In the genomic region with DNA sequence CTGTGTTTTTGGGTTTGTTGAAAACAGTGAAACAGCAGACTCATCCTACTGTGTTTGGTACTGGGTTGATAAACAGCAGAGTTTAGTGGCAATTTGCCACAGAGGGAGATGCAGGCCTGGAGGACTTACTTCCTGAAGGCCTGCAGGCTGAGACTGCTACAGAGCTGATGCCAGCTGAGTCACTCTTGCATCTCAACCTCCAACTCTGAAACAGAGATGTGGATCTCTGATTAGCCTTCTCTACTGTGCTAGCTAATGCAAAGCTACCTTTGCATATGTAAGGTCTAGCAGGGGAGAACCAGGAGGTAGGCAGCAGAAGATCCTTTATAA, we compare ENCODE assay signal across 1 cellular context.
TF ChIP-seq lines count a peak whose summit lies in the region.

No MANE protein-coding gene starts in this region.

TF ChIP-seq in K562, 482 proteins besides CTCF, POLR2A, EP300 and RAD21 (continued from another document and continues in another):
- TF ChIP-seq, protein P1, sequence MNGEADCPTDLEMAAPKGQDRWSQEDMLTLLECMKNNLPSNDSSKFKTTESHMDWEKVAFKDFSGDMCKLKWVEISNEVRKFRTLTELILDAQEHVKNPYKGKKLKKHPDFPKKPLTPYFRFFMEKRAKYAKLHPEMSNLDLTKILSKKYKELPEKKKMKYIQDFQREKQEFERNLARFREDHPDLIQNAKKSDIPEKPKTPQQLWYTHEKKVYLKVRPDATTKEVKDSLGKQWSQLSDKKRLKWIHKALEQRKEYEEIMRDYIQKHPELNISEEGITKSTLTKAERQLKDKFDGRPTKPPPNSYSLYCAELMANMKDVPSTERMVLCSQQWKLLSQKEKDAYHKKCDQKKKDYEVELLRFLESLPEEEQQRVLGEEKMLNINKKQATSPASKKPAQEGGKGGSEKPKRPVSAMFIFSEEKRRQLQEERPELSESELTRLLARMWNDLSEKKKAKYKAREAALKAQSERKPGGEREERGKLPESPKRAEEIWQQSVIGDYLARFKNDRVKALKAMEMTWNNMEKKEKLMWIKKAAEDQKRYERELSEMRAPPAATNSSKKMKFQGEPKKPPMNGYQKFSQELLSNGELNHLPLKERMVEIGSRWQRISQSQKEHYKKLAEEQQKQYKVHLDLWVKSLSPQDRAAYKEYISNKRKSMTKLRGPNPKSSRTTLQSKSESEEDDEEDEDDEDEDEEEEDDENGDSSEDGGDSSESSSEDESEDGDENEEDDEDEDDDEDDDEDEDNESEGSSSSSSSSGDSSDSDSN (IDR thresholded peaks at IDR 0.05; ENCODE audit: borderline replicate concordance in 1 of 2, low read depth in 2 of 2, low read length in 2 of 2), result no peak
- peak; percentile 27 to 96; a peak in 2 of 4 replicates for TF ChIP-seq ARNT (IDR thresholded peaks at IDR 0.05)
- 0 out of 2 replicates have a peak, but pooled peaks have one; percentile 70 for TF ChIP-seq XRCC5 (IDR thresholded peaks at IDR 0.05; ENCODE audit: low read depth, low read length)
- TF ChIP-seq ZNF282 (CRISPR knock-in tag; IDR thresholded peaks at IDR 0.05), result no peak
- TF ChIP-seq ZNF76 (CRISPR knock-in tag; IDR thresholded peaks at IDR 0.05; ENCODE audit: borderline replicate concordance), result no peak
- TF ChIP-seq ZNF175 (CRISPR knock-in tag; IDR thresholded peaks at IDR 0.05; ENCODE audit: low read depth), result peak; percentile 74; the same call in 1 of the 2 replicates
- TF ChIP-seq MEF2D (tag; conservative IDR thresholded peaks at IDR 0.05; ENCODE audit: low read depth), result peak; percentile 63; the same call in 1 of the 2 replicates
- TF ChIP-seq, protein P2, sequence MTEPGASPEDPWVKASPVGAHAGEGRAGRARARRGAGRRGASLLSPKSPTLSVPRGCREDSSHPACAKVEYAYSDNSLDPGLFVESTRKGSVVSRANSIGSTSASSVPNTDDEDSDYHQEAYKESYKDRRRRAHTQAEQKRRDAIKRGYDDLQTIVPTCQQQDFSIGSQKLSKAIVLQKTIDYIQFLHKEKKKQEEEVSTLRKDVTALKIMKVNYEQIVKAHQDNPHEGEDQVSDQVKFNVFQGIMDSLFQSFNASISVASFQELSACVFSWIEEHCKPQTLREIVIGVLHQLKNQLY (CRISPR knock-in tag; conservative IDR thresholded peaks at IDR 0.05), result no peak
- TF ChIP-seq, protein P3, sequence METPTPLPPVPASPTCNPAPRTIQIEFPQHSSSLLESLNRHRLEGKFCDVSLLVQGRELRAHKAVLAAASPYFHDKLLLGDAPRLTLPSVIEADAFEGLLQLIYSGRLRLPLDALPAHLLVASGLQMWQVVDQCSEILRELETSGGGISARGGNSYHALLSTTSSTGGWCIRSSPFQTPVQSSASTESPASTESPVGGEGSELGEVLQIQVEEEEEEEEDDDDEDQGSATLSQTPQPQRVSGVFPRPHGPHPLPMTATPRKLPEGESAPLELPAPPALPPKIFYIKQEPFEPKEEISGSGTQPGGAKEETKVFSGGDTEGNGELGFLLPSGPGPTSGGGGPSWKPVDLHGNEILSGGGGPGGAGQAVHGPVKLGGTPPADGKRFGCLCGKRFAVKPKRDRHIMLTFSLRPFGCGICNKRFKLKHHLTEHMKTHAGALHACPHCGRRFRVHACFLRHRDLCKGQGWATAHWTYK (CRISPR knock-in tag; IDR thresholded peaks at IDR 0.05), result peak; percentile 95
- TF ChIP-seq HDAC2 (IDR thresholded peaks at IDR 0.05), result peak; percentile 99
- peak in 1 of 2 experiments; percentile 14 for TF ChIP-seq NCOA2 (IDR thresholded peaks at IDR 0.05; ENCODE audit: partially characterized antibody in 2 of 2)
- 0 out of 2 replicates have a peak, but pooled peaks have one; percentile 49 for TF ChIP-seq ARID4B (CRISPR knock-in tag; IDR thresholded peaks at IDR 0.05)
- no peak for TF ChIP-seq ZBTB5 (IDR thresholded peaks at IDR 0.05)
- TF ChIP-seq, protein P4, sequence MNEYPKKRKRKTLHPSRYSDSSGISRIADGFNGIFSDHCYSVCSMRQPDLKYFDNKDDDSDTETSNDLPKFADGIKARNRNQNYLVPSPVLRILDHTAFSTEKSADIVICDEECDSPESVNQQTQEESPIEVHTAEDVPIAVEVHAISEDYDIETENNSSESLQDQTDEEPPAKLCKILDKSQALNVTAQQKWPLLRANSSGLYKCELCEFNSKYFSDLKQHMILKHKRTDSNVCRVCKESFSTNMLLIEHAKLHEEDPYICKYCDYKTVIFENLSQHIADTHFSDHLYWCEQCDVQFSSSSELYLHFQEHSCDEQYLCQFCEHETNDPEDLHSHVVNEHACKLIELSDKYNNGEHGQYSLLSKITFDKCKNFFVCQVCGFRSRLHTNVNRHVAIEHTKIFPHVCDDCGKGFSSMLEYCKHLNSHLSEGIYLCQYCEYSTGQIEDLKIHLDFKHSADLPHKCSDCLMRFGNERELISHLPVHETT (CRISPR knock-in tag; conservative IDR thresholded peaks at IDR 0.05 in 1 of 2, IDR thresholded peaks at IDR 0.05 in 1 of 2), result peak in 1 of 2 experiments; percentile 52; a peak in 1 of 4 replicates
- TF ChIP-seq LEF1 (IDR thresholded peaks at IDR 0.05), result peak; percentile 86
- TF ChIP-seq NFYB (IDR thresholded peaks at IDR 0.05; ENCODE audit: extremely low read depth, insufficient read length), result no peak
- TF ChIP-seq MTA1 (IDR thresholded peaks at IDR 0.05; ENCODE audit: borderline replicate concordance), result peak; percentile 88; the same call in 1 of the 2 replicates
- no peak for TF ChIP-seq POLR3A (IDR thresholded peaks at IDR 0.05; ENCODE audit: borderline replicate concordance, extremely low read depth, insufficient read depth, insufficient read length)
- no peak for TF ChIP-seq ZNF436 (CRISPR knock-in tag; IDR thresholded peaks at IDR 0.05)
- peak; percentile 95 for TF ChIP-seq LCOR (CRISPR knock-in tag; IDR thresholded peaks at IDR 0.05)
- no peak for TF ChIP-seq MBD1 (CRISPR knock-in tag; IDR thresholded peaks at IDR 0.05)
- TF ChIP-seq TBL1XR1 (IDR thresholded peaks at IDR 0.05; ENCODE audit: low read length in 2 of 2), result peak; percentile 65 to 90; a peak in 2 of 4 replicates
- peak; percentile 43 for TF ChIP-seq CXXC5 (CRISPR knock-in tag; IDR thresholded peaks at IDR 0.05)
- peak; percentile 84 for TF ChIP-seq EHMT2 (IDR thresholded peaks at IDR 0.05)
- no peak for TF ChIP-seq KAT7 (CRISPR knock-in tag; IDR thresholded peaks at IDR 0.05; ENCODE audit: borderline replicate concordance)
- no peak for TF ChIP-seq RBFOX2 (IDR thresholded peaks at IDR 0.05; ENCODE audit: low read depth, low read length)
- TF ChIP-seq E4F1 (CRISPR knock-in tag; IDR thresholded peaks at IDR 0.05; ENCODE audit: borderline replicate concordance), result no peak
- TF ChIP-seq, protein P5, sequence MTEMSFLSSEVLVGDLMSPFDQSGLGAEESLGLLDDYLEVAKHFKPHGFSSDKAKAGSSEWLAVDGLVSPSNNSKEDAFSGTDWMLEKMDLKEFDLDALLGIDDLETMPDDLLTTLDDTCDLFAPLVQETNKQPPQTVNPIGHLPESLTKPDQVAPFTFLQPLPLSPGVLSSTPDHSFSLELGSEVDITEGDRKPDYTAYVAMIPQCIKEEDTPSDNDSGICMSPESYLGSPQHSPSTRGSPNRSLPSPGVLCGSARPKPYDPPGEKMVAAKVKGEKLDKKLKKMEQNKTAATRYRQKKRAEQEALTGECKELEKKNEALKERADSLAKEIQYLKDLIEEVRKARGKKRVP (CRISPR knock-in tag; IDR thresholded peaks at IDR 0.05), result peak; percentile 65; the same call in 1 of the 2 replicates
- TF ChIP-seq NFATC3 (IDR thresholded peaks at IDR 0.05), result peak; percentile 81; the same call in 1 of the 2 replicates
- TF ChIP-seq, protein P6, sequence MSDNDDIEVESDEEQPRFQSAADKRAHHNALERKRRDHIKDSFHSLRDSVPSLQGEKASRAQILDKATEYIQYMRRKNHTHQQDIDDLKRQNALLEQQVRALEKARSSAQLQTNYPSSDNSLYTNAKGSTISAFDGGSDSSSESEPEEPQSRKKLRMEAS (CRISPR knock-in tag; IDR thresholded peaks at IDR 0.05), result peak; percentile 22; the same call in 1 of the 2 replicates
- peak; percentile 33; the same call in 1 of the 2 replicates for TF ChIP-seq NR2C1 (IDR thresholded peaks at IDR 0.05)
- no peak; the same call in 1 of the 2 replicates for TF ChIP-seq NR2C1 (tag; IDR thresholded peaks at IDR 0.05)
- TF ChIP-seq BRD4 (IDR thresholded peaks at IDR 0.05), result no peak
- peak; percentile 69 for TF ChIP-seq BHLHE40 (IDR thresholded peaks at IDR 0.05; ENCODE audit: low read length)
- peak; percentile 92 for TF ChIP-seq ZNF316 (IDR thresholded peaks at IDR 0.05)
- TF ChIP-seq RNF2 (IDR thresholded peaks at IDR 0.05), result peak; percentile 84
- TF ChIP-seq FOXP1 (CRISPR knock-in tag; IDR thresholded peaks at IDR 0.05), result peak; percentile 66; the same call in 1 of the 2 replicates
- TF ChIP-seq ESRRA (IDR thresholded peaks at IDR 0.05; ENCODE audit: borderline replicate concordance, low read depth), result no peak; the same call in 1 of the 2 replicates
- no peak for TF ChIP-seq GTF2E2 (tag; IDR thresholded peaks at IDR 0.05)
- no peak for TF ChIP-seq ZNF668 (CRISPR knock-in tag; IDR thresholded peaks at IDR 0.05)
- no peak for TF ChIP-seq RBM14 (IDR thresholded peaks at IDR 0.05; ENCODE audit: borderline replicate concordance, insufficient read depth, low read depth, low read length)
- TF ChIP-seq BCL6 (CRISPR knock-in tag; IDR thresholded peaks at IDR 0.05), result no peak
- peak; percentile 76; the same call in 1 of the 2 replicates for TF ChIP-seq ETV5 (CRISPR knock-in tag; IDR thresholded peaks at IDR 0.05; ENCODE audit: low read depth)
- peak; percentile 97 for TF ChIP-seq GATAD2B (IDR thresholded peaks at IDR 0.05; ENCODE audit: borderline replicate concordance)
- TF ChIP-seq ZNF24 (IDR thresholded peaks at IDR 0.05), result peak; percentile 71; the same call in 1 of the 2 replicates
- peak; percentile 95 for TF ChIP-seq ELF1 (tag; IDR thresholded peaks at IDR 0.05)
- peak; percentile 80 for TF ChIP-seq TCF3 (CRISPR knock-in tag; IDR thresholded peaks at IDR 0.05)
- no peak for TF ChIP-seq ZNF253 (CRISPR knock-in tag; conservative IDR thresholded peaks at IDR 0.05)
